10 cellular contexts compared by ENCODE assay signal in the genomic region with DNA sequence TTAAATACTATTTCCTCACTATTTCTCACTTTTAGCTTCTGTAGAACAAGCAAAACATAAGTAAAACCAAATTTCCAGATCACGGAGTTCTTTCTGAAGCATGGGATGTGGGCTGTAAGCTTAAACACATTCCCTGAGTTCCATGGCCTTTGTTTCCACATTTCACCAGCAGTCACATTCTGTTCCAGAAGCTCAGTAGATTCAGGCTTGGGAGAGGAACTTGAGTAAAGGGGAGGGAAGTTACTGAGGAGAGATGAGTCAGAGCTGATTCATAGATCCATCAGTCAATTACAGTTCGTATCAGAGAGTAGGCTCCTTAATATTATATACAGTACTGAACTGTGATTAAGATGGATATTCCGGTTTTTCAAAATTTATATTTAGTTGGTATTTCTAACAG.
A peak's percentile ranks its signal among the peaks of the same experiment; 100 is the strongest.
DNase-seq lines count a peak whose midpoint lies in the region; ATAC-seq and TF ChIP-seq lines count a peak whose summit lies in the region.
"Had no signal": no experiment of that assay in that cellular context is flagged by ENCODE, and none has a peak within 500 bp of the region (broad histone marks: within the 10 kb centered on the region; RNA-seq: fewer than 3 reads in every experiment).

No MANE protein-coding gene starts in this region.

- TF ChIP-seq POLR2A in NB4 (IDR thresholded peaks at IDR 0.05; ENCODE audit: extremely low read depth, insufficient read length), result no peak
- TF ChIP-seq POLR2A in right lobe of liver (IDR thresholded peaks at IDR 0.05), result no peak

- DNase-seq in BJ (ENCODE audit: low read depth), result peak; percentile 23
- peak; percentile 18 for DNase-seq in NB4 (ENCODE audit: low read depth)
- peak; percentile 97 for DNase-seq in choroid plexus epithelial cell (ENCODE audit: low read depth)
- DNase-seq in left lung, result no peak
- DNase-seq in right lobe of liver, result no peak
- no peak for DNase-seq in dorsolateral prefrontal cortex
- no peak for DNase-seq in smooth muscle cell (lab: John Stamatoyannopoulos, UW; ENCODE audit: unreplicated experiment)
- DNase-seq in T-helper 9 cell, result no peak
- DNase-seq: cortex of kidney had no signal

- POLR2A ChIA-PET in BJ (lab: Charles Lee), result no interaction called here

- H3K9me3 ChIP-seq in left lung (no peaks in the 10 kb centered on the region), right lobe of liver (no peaks in the 10 kb centered on the region), smooth muscle cell (replicated peaks; ENCODE audit: low read depth) (no peaks in the 10 kb centered on the region)

- H3F3A ChIP-seq in smooth muscle cell (ENCODE audit: low read depth), result no peaks in the 10 kb centered on the region

- intact Hi-C loops in left lung (cut with DNase I) (no loop called here), right lobe of liver (cut with DNase I) (no loop called here), dorsolateral prefrontal cortex (cut with DNase I) (no loop called here)

- no peak overlapping the region for H3K4me2 ChIP-seq in smooth muscle cell
- H3K4me2 ChIP-seq: KMS-11 had no signal

- peak overlapping the region in 1 of 2 donors; percentile 20 for H3K27ac ChIP-seq in left lung
- H3K27ac ChIP-seq in right lobe of liver, result no peak overlapping the region
- no peak overlapping the region for H3K27ac ChIP-seq in dorsolateral prefrontal cortex
- H3K27ac ChIP-seq in smooth muscle cell (ENCODE audit: low read depth), result no peak overlapping the region
- H3K27ac ChIP-seq: KMS-11 had no signal

- peak; percentile 62 for ATAC-seq in left lung
- ATAC-seq in right lobe of liver, result no peak

- H3K79me2 ChIP-seq in smooth muscle cell (ENCODE audit: low read depth), result no peaks in the 10 kb centered on the region

- H3K36me3 ChIP-seq in BJ (ENCODE audit: control insufficient read depth, insufficient read depth, low read length), result no peaks in the 10 kb centered on the region
- H3K36me3 ChIP-seq in left lung, result no peaks in the 10 kb centered on the region
- no peaks in the 10 kb centered on the region for H3K36me3 ChIP-seq in right lobe of liver
- no peaks in the 10 kb centered on the region for H3K36me3 ChIP-seq in smooth muscle cell (ENCODE audit: low read depth)

- no peaks in the 10 kb centered on the region for H4K20me1 ChIP-seq in smooth muscle cell (ENCODE audit: low read depth)

- H3K4me3 ChIP-seq in BJ (ENCODE audit: low read depth, low read length), result no peak overlapping the region
- no peak overlapping the region for H3K4me3 ChIP-seq in NB4 (ENCODE audit: low read depth, low read length)
- H3K4me3 ChIP-seq in choroid plexus epithelial cell (ENCODE audit: low read depth, low read length), result no peak overlapping the region
- no peak overlapping the region for H3K4me3 ChIP-seq in left lung
- H3K4me3 ChIP-seq in right lobe of liver, result no peak overlapping the region
- H3K4me3 ChIP-seq in dorsolateral prefrontal cortex, result no peak overlapping the region
- no peak overlapping the region for H3K4me3 ChIP-seq in smooth muscle cell

- TF ChIP-seq CTCF in BJ (IDR thresholded peaks at IDR 0.05; ENCODE audit: insufficient read depth, low read depth, low read length) (no peak), NB4 (IDR thresholded peaks at IDR 0.05; ENCODE audit: low read depth, low read length) (no peak), choroid plexus epithelial cell (conservative IDR thresholded peaks at IDR 0.05; ENCODE audit: low read depth, low read length) (no peak), left lung (IDR thresholded peaks at IDR 0.05) (no peak), right lobe of liver (IDR thresholded peaks at IDR 0.05) (no peak), dorsolateral prefrontal cortex (IDR thresholded peaks at IDR 0.05 in 54 of 56, conservative IDR thresholded peaks at IDR 0.05 in 2 of 56; ENCODE audit: low read depth in 1 of 56, partially characterized antibody in 56 of 56) (no peak), smooth muscle cell (IDR thresholded peaks at IDR 0.05; ENCODE audit: borderline replicate concordance, insufficient read depth, poor library complexity, severe bottlenecking) (no peak)

- H3K9ac ChIP-seq in smooth muscle cell (ENCODE audit: low read depth), result no peak overlapping the region
- H3K9ac ChIP-seq: KMS-11 had no signal

- WGBS in right lobe of liver (ENCODE audit: insufficient coverage, low coverage, low lambda C conversion rate, missing lambda C conversion rate), result 48% methylated on average over 3 of the region's 3 CpGs
- WGBS in smooth muscle cell (ENCODE audit: low lambda C conversion rate), result 25% methylated on average over 3 of the region's 3 CpGs

- CTCF ChIA-PET in BJ (lab: Yijun Ruan, JAX), result no interaction called here

- H3K27me3 ChIP-seq in BJ (ENCODE audit: control insufficient read depth, insufficient read depth, low read length) (no peaks in the 10 kb centered on the region), left lung (no peaks in the 10 kb centered on the region), right lobe of liver (no peaks in the 10 kb centered on the region), dorsolateral prefrontal cortex (no peaks in the 10 kb centered on the region), smooth muscle cell (ENCODE audit: low read depth) (no peaks in the 10 kb centered on the region)

- H2AFZ ChIP-seq in smooth muscle cell (ENCODE audit: low read depth), result no peak overlapping the region

- H3K4me1 ChIP-seq in left lung, result no peaks in the 10 kb centered on the region
- H3K4me1 ChIP-seq in right lobe of liver, result no peaks in the 10 kb centered on the region
- H3K4me1 ChIP-seq in smooth muscle cell (ENCODE audit: low read depth), result peaks cover 4% of the 10 kb centered on the region

Comparison
In these comparisons a context has a peak if more than half of its experiments do, and no peak if none do; other contexts are left out.
1. DNase-seq: peak in BJ (single experiment), NB4 (single experiment) and choroid plexus epithelial cell (single experiment); none in left lung (0 of 2), right lobe of liver (0 of 3), dorsolateral prefrontal cortex (0 of 10), smooth muscle cell (single experiment) and T-helper 9 cell (single experiment).